ENCODE assay signal across 11 cellular contexts in the genomic region with DNA sequence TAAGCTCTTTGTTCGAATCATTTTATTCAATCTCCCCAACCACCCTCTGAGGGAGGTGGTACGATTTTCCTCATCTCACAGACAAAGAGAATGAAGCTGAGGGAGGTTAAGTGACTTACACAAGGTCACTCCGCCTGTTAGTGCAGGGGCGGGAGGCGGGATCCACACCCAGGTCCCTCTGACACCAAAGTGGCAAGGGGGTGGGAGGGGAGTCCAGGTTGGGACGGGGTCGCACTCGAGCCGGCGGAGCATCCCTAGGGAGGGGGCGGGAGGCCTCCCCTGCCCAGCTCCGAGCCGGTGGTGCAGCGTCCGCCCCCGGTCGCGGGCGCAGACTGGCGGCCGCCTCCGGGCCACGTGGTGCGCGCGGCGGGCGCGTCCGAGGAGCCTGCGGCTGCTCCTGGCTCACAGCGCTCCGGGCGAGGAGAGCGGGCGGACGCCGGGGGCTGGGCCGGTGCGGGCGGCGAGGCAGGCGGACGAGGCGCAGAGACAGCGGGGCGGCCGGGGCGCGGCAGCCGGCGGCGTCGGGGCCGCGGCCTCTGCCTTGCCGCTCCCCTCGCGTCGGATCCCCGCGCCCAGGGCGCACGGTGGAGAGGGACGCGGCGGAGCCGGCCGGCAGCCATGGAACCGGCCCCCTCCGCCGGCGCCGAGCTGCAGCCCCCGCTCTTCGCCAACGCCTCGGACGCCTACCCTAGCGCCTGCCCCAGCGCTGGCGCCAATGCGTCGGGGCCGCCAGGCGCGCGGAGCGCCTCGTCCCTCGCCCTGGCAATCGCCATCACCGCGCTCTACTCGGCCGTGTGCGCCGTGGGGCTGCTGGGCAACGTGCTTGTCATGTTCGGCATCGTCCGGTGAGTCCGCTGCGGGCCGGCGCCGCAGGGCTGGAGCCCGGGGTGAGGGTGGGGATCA. TPM values are rescaled to one million over a fixed set of nuclear protein-coding genes. Genes with fewer than 3 reads are reported as not detected.
A peak's percentile ranks its signal among the peaks of the same experiment; 100 is the strongest.
DNase-seq lines count a peak whose midpoint lies in the region; TF ChIP-seq lines count a peak whose summit lies in the region.
"Had no signal": no experiment of that assay in that cellular context is flagged by ENCODE, and none has a peak within 500 bp of the region (broad histone marks: within the 10 kb centered on the region; RNA-seq: fewer than 3 reads in every experiment).

OPRD1 (plus strand) TSS at position 405 of the 903 bp plus-strand sequence; CDS start at position 619, 214 bp downstream.

- DNase-seq in D341Med (ENCODE audit: low spot score) (peak; percentile 57), H7 (peak; percentile 92), adipocyte (ENCODE audit: low read depth) (peak; percentile 14), mesendoderm (peak; percentile 53), cerebellar cortex (ENCODE audit: low spot score) (no peak), right atrium auricular region (ENCODE audit: low spot score) (no peak), activated gamma-delta T cell treated with Interleukin-2 at 50 U/mL for 16 hours (no peak)
- DNase-seq: brain microvascular endothelial cell had no signal

- no peak for TF ChIP-seq CTCF in right atrium auricular region (IDR thresholded peaks at IDR 0.05)

- H3K4me1 ChIP-seq in adipocyte (ENCODE audit: control insufficient read depth, insufficient read depth, low read length) (no peaks in the 10 kb centered on the region), mesendoderm (ENCODE audit: control insufficient read depth, low read depth, low read length) (no peaks in the 10 kb centered on the region), right atrium auricular region (no peaks in the 10 kb centered on the region)

- no CpG with 5 or more reads among the region's 108 CpGs for WGBS in mesendoderm (ENCODE audit: extremely low coverage, insufficient coverage, low lambda C conversion rate)

- H3K4ac ChIP-seq in mesendoderm (ENCODE audit: low read depth, low read length), result no peak within 1 kb of the TSS

- no peak within 1 kb of the TSS for H3K9ac ChIP-seq in adipocyte (ENCODE audit: low read length)
- peak within 1 kb of the TSS; percentile 46 for H3K9ac ChIP-seq in mesendoderm (ENCODE audit: low read length)

- peak within 1 kb of the TSS; percentile 74 for H3K23ac ChIP-seq in mesendoderm (ENCODE audit: low read length)

- no peak within 1 kb of the TSS for H3K18ac ChIP-seq in mesendoderm (ENCODE audit: low read length)

- H3K27me3 ChIP-seq in H7 (ENCODE audit: control insufficient read depth, insufficient read depth, low read length) (peaks cover 39% of the 10 kb centered on the region), adipocyte (replicated peaks; ENCODE audit: control insufficient read depth, insufficient read depth, low read length) (peaks cover 71% of the 10 kb centered on the region), mesendoderm (ENCODE audit: insufficient read depth, low read length, poor library complexity) (peaks cover 4% of the 10 kb centered on the region), right atrium auricular region (peaks cover 0 to 3% of the 10 kb centered on the region in 2 donors)

- H2AK5ac ChIP-seq in mesendoderm (ENCODE audit: low read length), result no peak within 1 kb of the TSS

- H3K36me3 ChIP-seq in H7 (replicated peaks; ENCODE audit: control insufficient read depth, insufficient read depth, low read length) (no peaks in the 10 kb centered on the region), adipocyte (ENCODE audit: control insufficient read depth, insufficient read depth, low read length, severe bottlenecking) (no peaks in the 10 kb centered on the region), mesendoderm (ENCODE audit: control insufficient read depth, insufficient read depth, low read length) (no peaks in the 10 kb centered on the region), right atrium auricular region (no peaks in the 10 kb centered on the region)
- H3K36me3 ChIP-seq: brain microvascular endothelial cell had no signal

- peak within 1 kb of the TSS; percentile 55 for H3K4me2 ChIP-seq in mesendoderm (ENCODE audit: low read length)

- no peak within 1 kb of the TSS for H2BK120ac ChIP-seq in mesendoderm (ENCODE audit: low read depth, low read length)

- no peak within 1 kb of the TSS for H2BK15ac ChIP-seq in mesendoderm (replicated peaks; ENCODE audit: low read depth)

- no peak within 1 kb of the TSS for H2BK5ac ChIP-seq in mesendoderm (ENCODE audit: low read length)

- no peak within 1 kb of the TSS for H4K5ac ChIP-seq in mesendoderm (ENCODE audit: low read length)

- H3K79me2 ChIP-seq in mesendoderm (ENCODE audit: control insufficient read depth, insufficient read depth, low read length), result no peaks in the 10 kb centered on the region

- no peaks in the 10 kb centered on the region for H3K79me1 ChIP-seq in mesendoderm (ENCODE audit: low read length)

- H3K4me3 ChIP-seq in H7 (ENCODE audit: insufficient read depth, low read depth, low read length), result peak within 1 kb of the TSS; percentile 42
- H3K4me3 ChIP-seq in adipocyte (ENCODE audit: low read length), result no peak within 1 kb of the TSS
- H3K4me3 ChIP-seq in mesendoderm (ENCODE audit: low read length), result no peak within 1 kb of the TSS
- no peak within 1 kb of the TSS for H3K4me3 ChIP-seq in right atrium auricular region

- H3K9me3 ChIP-seq in adipocyte (ENCODE audit: control insufficient read depth, low read length) (no peaks in the 10 kb centered on the region), right atrium auricular region (no peaks in the 10 kb centered on the region)

- no peak within 1 kb of the TSS for H4K8ac ChIP-seq in mesendoderm (ENCODE audit: low read depth, low read length)

- no peak within 1 kb of the TSS for H3K27ac ChIP-seq in mesendoderm (ENCODE audit: low read depth, low read length)
- H3K27ac ChIP-seq in right atrium auricular region, result no peak within 1 kb of the TSS
- H3K27ac ChIP-seq: brain microvascular endothelial cell had no signal

- H3K56ac ChIP-seq in mesendoderm (ENCODE audit: low read length), result peak within 1 kb of the TSS; percentile 84

RNA-seq across cellular contexts. Expression of gene OPRD1, which starts in this region (rescaled TPM):
- 0.52 and 0.81 TPM in 2 replicates for total RNA-seq in H7 (2014; rRNA removed; shearing (Covaris generic))
- polyA plus RNA-seq in mesendoderm (2013, experiment 1 of 2), result 0.52 TPM
- polyA plus RNA-seq in mesendoderm (2013, experiment 2 of 2), result 0.50 TPM
- total RNA-seq in right atrium auricular region, result not detected
- total RNA-seq: liver, NCI-H460, renal cortical epithelial cell had no signal

Comparison
In these comparisons a context has a peak if more than half of its experiments do, and no peak if none do; other contexts are left out.
1. Peak in DNase-seq and H3K4me3 ChIP-seq in H7; RNA of the gene not detected or under 1 TPM.
2. DNase-seq: peak in D341Med (single experiment), adipocyte (single experiment) and mesendoderm (single experiment); none in cerebellar cortex (single experiment), right atrium auricular region (single experiment) and activated gamma-delta T cell treated with Interleukin-2 at 50 U/mL for 16 hours (single experiment).